1 cellular context compared by ENCODE assay signal in genomic region chr19:8526345-8527062, GRCh38.
A peak's percentile ranks its signal among the peaks of the same experiment; 100 is the strongest.
TF ChIP-seq lines count a peak whose summit lies in the region.

No MANE protein-coding gene starts in this region.

TF ChIP-seq in HepG2, 621 proteins besides CTCF, POLR2A, EP300 and RAD21 (continues in another document):
- no peak for TF ChIP-seq MBNL3 (CRISPR knock-in tag; conservative IDR thresholded peaks at IDR 0.05)
- TF ChIP-seq ZNF547 (CRISPR knock-in tag; IDR thresholded peaks at IDR 0.05) = 0 out of 2 replicates have a peak, but pooled peaks have one; percentile 26
- peak; percentile 18 for TF ChIP-seq IKZF4 (CRISPR knock-in tag; IDR thresholded peaks at IDR 0.05; ENCODE audit: borderline replicate concordance, low read depth, not compliant biosample characterization)
- TF ChIP-seq POLR2G (IDR thresholded peaks at IDR 0.05; ENCODE audit: low read depth, low read length) = peak; percentile 90
- no peak for TF ChIP-seq NONO (IDR thresholded peaks at IDR 0.05)
- 0 out of 2 replicates have a peak, but pooled peaks have one; percentile 42 for TF ChIP-seq NONO (CRISPR knock-in tag; conservative IDR thresholded peaks at IDR 0.05)
- no peak for TF ChIP-seq ZSCAN22 (CRISPR knock-in tag; IDR thresholded peaks at IDR 0.05)
- TF ChIP-seq HNRNPL (IDR thresholded peaks at IDR 0.05; ENCODE audit: low read depth, low read length) = no peak
- TF ChIP-seq, protein P1, sequence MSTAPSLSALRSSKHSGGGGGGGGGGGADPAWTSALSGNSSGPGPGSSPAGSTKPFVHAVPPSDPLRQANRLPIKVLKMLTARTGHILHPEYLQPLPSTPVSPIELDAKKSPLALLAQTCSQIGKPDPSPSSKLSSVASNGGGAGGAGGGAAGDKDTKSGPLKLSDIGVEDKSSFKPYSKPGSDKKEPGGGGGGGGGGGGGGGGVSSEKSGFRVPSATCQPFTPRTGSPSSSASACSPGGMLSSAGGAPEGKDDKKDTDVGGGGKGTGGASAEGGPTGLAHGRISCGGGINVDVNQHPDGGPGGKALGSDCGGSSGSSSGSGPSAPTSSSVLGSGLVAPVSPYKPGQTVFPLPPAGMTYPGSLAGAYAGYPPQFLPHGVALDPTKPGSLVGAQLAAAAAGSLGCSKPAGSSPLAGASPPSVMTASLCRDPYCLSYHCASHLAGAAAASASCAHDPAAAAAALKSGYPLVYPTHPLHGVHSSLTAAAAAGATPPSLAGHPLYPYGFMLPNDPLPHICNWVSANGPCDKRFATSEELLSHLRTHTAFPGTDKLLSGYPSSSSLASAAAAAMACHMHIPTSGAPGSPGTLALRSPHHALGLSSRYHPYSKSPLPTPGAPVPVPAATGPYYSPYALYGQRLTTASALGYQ (CRISPR knock-in tag; IDR thresholded peaks at IDR 0.05) = no peak
- TF ChIP-seq, protein P2, sequence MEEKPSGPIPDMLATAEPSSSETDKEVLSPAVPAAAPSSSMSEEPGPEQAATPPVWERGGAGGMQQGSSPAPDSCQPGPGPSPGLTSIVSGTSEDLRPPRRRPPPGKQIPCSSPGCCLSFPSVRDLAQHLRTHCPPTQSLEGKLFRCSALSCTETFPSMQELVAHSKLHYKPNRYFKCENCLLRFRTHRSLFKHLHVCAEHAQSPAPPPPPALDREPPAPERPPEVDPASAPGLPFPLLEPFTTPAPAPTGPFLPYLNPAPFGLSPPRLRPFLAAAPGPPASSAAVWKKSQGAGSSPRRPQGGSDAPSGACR (CRISPR knock-in tag; IDR thresholded peaks at IDR 0.05) = peak; percentile 71; the same call in 1 of the 2 replicates
- TF ChIP-seq NR1H2 (CRISPR knock-in tag; IDR thresholded peaks at IDR 0.05; ENCODE audit: borderline replicate concordance, low read depth) = no peak
- no peak for TF ChIP-seq ZNF510 (CRISPR knock-in tag; IDR thresholded peaks at IDR 0.05; ENCODE audit: low read depth)
- no peak for TF ChIP-seq SMARCC2 (IDR thresholded peaks at IDR 0.05)
- no peak for TF ChIP-seq TSC22D2 (CRISPR knock-in tag; IDR thresholded peaks at IDR 0.05; ENCODE audit: borderline replicate concordance)
- 0 out of 2 replicates have a peak, but pooled peaks have one; percentile 27 for TF ChIP-seq DNMT1 (CRISPR knock-in tag; IDR thresholded peaks at IDR 0.05)
- TF ChIP-seq KLF13 (CRISPR knock-in tag; IDR thresholded peaks at IDR 0.05) = 0 out of 2 replicates have a peak, but pooled peaks have one; percentile 10
- peak; percentile 28; the same call in 1 of the 2 replicates for TF ChIP-seq HDAC1 (CRISPR knock-in tag; IDR thresholded peaks at IDR 0.05)
- no peak for TF ChIP-seq MAZ (IDR thresholded peaks at IDR 0.05; ENCODE audit: borderline replicate concordance, low read depth, low read length)
- TF ChIP-seq MAZ (CRISPR knock-in tag; IDR thresholded peaks at IDR 0.05; ENCODE audit: low read depth) = peak; percentile 40; the same call in 1 of the 2 replicates
- 0 out of 2 replicates have a peak, but pooled peaks have one; percentile 16 for TF ChIP-seq MEF2D (CRISPR knock-in tag; IDR thresholded peaks at IDR 0.05)
- peak; percentile 91; the same call in 1 of the 2 replicates for TF ChIP-seq NFKB2 (CRISPR knock-in tag; IDR thresholded peaks at IDR 0.05; ENCODE audit: borderline replicate concordance)
- 0 out of 2 replicates have a peak, but pooled peaks have one; percentile 58 for TF ChIP-seq TMF1 (CRISPR knock-in tag; IDR thresholded peaks at IDR 0.05; ENCODE audit: low read depth)
- TF ChIP-seq PHF8 (CRISPR knock-in tag; IDR thresholded peaks at IDR 0.05) = peak; percentile 87
- TF ChIP-seq HCFC1 (IDR thresholded peaks at IDR 0.05; ENCODE audit: low read depth, low read length) = no peak
- TF ChIP-seq ARHGAP35 (CRISPR knock-in tag; IDR thresholded peaks at IDR 0.05; ENCODE audit: borderline replicate concordance) = no peak
- no peak for TF ChIP-seq XBP1 (CRISPR knock-in tag; IDR thresholded peaks at IDR 0.05)
- 0 out of 2 replicates have a peak, but pooled peaks have one; percentile 39 for TF ChIP-seq THAP11 (CRISPR knock-in tag; IDR thresholded peaks at IDR 0.05)
- no peak for TF ChIP-seq CEBPG (CRISPR knock-in tag; IDR thresholded peaks at IDR 0.05)
- no peak for TF ChIP-seq SNRNP70 (IDR thresholded peaks at IDR 0.05; ENCODE audit: low read depth, low read length)
- 0 out of 2 replicates have a peak, but pooled peaks have one; percentile 72 for TF ChIP-seq ATF7-NPFF (CRISPR knock-in tag; IDR thresholded peaks at IDR 0.05; ENCODE audit: low read depth)
- no peak for TF ChIP-seq AKAP8 (CRISPR knock-in tag; IDR thresholded peaks at IDR 0.05)
- TF ChIP-seq RFXANK (CRISPR knock-in tag; IDR thresholded peaks at IDR 0.05) = no peak
- TF ChIP-seq ZBTB21 (CRISPR knock-in tag; IDR thresholded peaks at IDR 0.05) = no peak
- no peak for TF ChIP-seq SIX1 (CRISPR knock-in tag; IDR thresholded peaks at IDR 0.05; ENCODE audit: borderline replicate concordance)
- 0 out of 2 replicates have a peak, but pooled peaks have one; percentile 41 for TF ChIP-seq SAFB2 (CRISPR knock-in tag; IDR thresholded peaks at IDR 0.05; ENCODE audit: borderline replicate concordance, low read depth)
- no peak for TF ChIP-seq PRPF4 (IDR thresholded peaks at IDR 0.05; ENCODE audit: low read depth, low read length, poor library complexity, severe bottlenecking)
- no peak for TF ChIP-seq FOXP4 (CRISPR knock-in tag; IDR thresholded peaks at IDR 0.05)
- TF ChIP-seq ZNF546 (CRISPR knock-in tag; conservative IDR thresholded peaks at IDR 0.05) = peak; percentile 72; the same call in 1 of the 2 replicates
- TF ChIP-seq ASH2L (IDR thresholded peaks at IDR 0.05; ENCODE audit: insufficient read length, low read depth, low read length) = peak; percentile 46
- peak; percentile 35 for TF ChIP-seq ZNF781 (CRISPR knock-in tag; IDR thresholded peaks at IDR 0.05; ENCODE audit: borderline replicate concordance, not compliant biosample characterization)
- no peak for TF ChIP-seq ZNF124 (CRISPR knock-in tag; IDR thresholded peaks at IDR 0.05)
- no peak for TF ChIP-seq ZNF816 (CRISPR knock-in tag; IDR thresholded peaks at IDR 0.05; ENCODE audit: borderline replicate concordance)
- TF ChIP-seq ZNF883 (CRISPR knock-in tag; IDR thresholded peaks at IDR 0.05; ENCODE audit: not compliant biosample characterization) = peak; percentile 86
- no peak for TF ChIP-seq CSRNP2 (CRISPR knock-in tag; conservative IDR thresholded peaks at IDR 0.05; ENCODE audit: low read depth)
- TF ChIP-seq, protein P3, sequence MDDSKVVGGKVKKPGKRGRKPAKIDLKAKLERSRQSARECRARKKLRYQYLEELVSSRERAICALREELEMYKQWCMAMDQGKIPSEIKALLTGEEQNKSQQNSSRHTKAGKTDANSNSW (CRISPR knock-in tag; IDR thresholded peaks at IDR 0.05; ENCODE audit: borderline replicate concordance) = no peak
- no peak for TF ChIP-seq ZNF879 (CRISPR knock-in tag; IDR thresholded peaks at IDR 0.05)
- TF ChIP-seq CBFB (CRISPR knock-in tag; IDR thresholded peaks at IDR 0.05) = no peak
- no peak for TF ChIP-seq NFRKB (IDR thresholded peaks at IDR 0.05)
- TF ChIP-seq HNF4G (IDR thresholded peaks at IDR 0.05; ENCODE audit: borderline replicate concordance, low read depth, low read length) = no peak
- TF ChIP-seq HNF4G (CRISPR knock-in tag; IDR thresholded peaks at IDR 0.05; ENCODE audit: borderline replicate concordance, low read depth) = no peak
- TF ChIP-seq, protein P4, sequence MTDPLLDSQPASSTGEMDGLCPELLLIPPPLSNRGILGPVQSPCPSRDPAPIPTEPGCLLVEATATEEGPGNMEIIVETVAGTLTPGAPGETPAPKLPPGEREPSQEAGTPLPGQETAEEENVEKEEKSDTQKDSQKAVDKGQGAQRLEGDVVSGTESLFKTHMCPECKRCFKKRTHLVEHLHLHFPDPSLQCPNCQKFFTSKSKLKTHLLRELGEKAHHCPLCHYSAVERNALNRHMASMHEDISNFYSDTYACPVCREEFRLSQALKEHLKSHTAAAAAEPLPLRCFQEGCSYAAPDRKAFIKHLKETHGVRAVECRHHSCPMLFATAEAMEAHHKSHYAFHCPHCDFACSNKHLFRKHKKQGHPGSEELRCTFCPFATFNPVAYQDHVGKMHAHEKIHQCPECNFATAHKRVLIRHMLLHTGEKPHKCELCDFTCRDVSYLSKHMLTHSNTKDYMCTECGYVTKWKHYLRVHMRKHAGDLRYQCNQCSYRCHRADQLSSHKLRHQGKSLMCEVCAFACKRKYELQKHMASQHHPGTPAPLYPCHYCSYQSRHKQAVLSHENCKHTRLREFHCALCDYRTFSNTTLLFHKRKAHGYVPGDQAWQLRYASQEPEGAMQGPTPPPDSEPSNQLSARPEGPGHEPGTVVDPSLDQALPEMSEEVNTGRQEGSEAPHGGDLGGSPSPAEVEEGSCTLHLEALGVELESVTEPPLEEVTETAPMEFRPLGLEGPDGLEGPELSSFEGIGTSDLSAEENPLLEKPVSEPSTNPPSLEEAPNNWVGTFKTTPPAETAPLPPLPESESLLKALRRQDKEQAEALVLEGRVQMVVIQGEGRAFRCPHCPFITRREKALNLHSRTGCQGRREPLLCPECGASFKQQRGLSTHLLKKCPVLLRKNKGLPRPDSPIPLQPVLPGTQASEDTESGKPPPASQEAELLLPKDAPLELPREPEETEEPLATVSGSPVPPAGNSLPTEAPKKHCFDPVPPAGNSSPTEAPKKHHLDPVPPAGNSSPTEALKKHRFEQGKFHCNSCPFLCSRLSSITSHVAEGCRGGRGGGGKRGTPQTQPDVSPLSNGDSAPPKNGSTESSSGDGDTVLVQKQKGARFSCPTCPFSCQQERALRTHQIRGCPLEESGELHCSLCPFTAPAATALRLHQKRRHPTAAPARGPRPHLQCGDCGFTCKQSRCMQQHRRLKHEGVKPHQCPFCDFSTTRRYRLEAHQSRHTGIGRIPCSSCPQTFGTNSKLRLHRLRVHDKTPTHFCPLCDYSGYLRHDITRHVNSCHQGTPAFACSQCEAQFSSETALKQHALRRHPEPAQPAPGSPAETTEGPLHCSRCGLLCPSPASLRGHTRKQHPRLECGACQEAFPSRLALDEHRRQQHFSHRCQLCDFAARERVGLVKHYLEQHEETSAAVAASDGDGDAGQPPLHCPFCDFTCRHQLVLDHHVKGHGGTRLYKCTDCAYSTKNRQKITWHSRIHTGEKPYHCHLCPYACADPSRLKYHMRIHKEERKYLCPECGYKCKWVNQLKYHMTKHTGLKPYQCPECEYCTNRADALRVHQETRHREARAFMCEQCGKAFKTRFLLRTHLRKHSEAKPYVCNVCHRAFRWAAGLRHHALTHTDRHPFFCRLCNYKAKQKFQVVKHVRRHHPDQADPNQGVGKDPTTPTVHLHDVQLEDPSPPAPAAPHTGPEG (CRISPR knock-in tag; IDR thresholded peaks at IDR 0.05) = peak; percentile 70; the same call in 1 of the 2 replicates
- TF ChIP-seq ZBTB8A (CRISPR knock-in tag; IDR thresholded peaks at IDR 0.05; ENCODE audit: borderline replicate concordance, low read depth) = no peak
- no peak for TF ChIP-seq HNF4A (CRISPR knock-in tag; IDR thresholded peaks at IDR 0.05)
- no peak for TF ChIP-seq PHB2 (IDR thresholded peaks at IDR 0.05; ENCODE audit: partially characterized antibody)
- TF ChIP-seq E2F5 (CRISPR knock-in tag; conservative IDR thresholded peaks at IDR 0.05) = no peak
- TF ChIP-seq ETV6 (CRISPR knock-in tag; conservative IDR thresholded peaks at IDR 0.05) = 0 out of 2 replicates have a peak, but pooled peaks have one; percentile 51
- TF ChIP-seq, protein P5, sequence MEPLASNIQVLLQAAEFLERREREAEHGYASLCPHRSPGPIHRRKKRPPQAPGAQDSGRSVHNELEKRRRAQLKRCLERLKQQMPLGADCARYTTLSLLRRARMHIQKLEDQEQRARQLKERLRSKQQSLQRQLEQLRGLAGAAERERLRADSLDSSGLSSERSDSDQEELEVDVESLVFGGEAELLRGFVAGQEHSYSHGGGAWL (CRISPR knock-in tag; IDR thresholded peaks at IDR 0.05) = peak; percentile 4; the same call in 1 of the 2 replicates
- no peak for TF ChIP-seq EZH2 (conservative IDR thresholded peaks at IDR 0.05; ENCODE audit: low read depth, low read length)
- peak; percentile 57 for TF ChIP-seq KAT8 (CRISPR knock-in tag; IDR thresholded peaks at IDR 0.05)
- TF ChIP-seq GABPB1 (CRISPR knock-in tag; IDR thresholded peaks at IDR 0.05) = peak; percentile 77; the same call in 1 of the 2 replicates
